Comparison of ENCODE assay signal across 1 cellular context in genomic region chr6:149771185-149771584, GRCh38.
TF ChIP-seq lines count a peak whose summit lies in the region.

No MANE protein-coding gene starts in this region.

TF ChIP-seq in GM23338, 12 proteins besides CTCF, POLR2A, EP300 and RAD21 (continued from another document):
- no peak for TF ChIP-seq ETS1 (IDR thresholded peaks at IDR 0.05)
- no peak for TF ChIP-seq STAT1 (IDR thresholded peaks at IDR 0.05; ENCODE audit: unreplicated experiment)
- no peak for TF ChIP-seq REST (IDR thresholded peaks at IDR 0.05; ENCODE audit: unreplicated experiment)
- no peak for TF ChIP-seq EZH2 (IDR thresholded peaks at IDR 0.05; ENCODE audit: low read depth, unreplicated experiment)
- no peak for TF ChIP-seq EZH2phosphoT487 (IDR thresholded peaks at IDR 0.05; ENCODE audit: unreplicated experiment)
- no peak for TF ChIP-seq NANOG (IDR thresholded peaks at IDR 0.05; ENCODE audit: borderline replicate concordance)
